In the genomic region with DNA sequence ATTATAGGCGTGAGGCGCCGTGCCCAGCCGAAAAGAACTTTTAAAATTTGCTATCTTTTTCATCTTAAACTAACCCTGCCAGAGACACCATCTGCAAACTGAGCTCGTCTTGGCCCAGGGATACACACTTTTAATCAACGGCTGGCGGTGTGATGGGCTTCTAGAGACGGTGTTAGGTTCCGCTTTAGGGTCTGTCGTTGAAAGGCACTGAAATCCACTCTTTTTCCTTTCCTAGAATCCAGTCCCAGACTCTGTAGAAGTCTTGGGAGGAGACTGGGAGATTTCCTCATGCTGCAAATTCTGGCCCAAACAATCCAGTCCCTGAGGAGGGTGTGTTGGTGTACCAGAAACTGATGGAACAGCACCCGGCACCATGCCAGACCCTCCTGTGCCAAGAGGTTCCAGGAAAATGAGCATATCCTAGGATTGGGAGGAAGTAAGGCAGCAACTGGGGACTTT, we compare ENCODE assay signal across 1 cellular context.
TF ChIP-seq lines count a peak whose summit lies in the region.

No MANE protein-coding gene starts in this region.

TF ChIP-seq in endothelial cell of umbilical vein, 7 proteins besides CTCF, POLR2A, EP300 and RAD21:
- no peak for TF ChIP-seq JUN (IDR thresholded peaks at IDR 0.05; ENCODE audit: borderline replicate concordance, insufficient read depth, insufficient read length, low read depth)
- no peak for TF ChIP-seq MYC (IDR thresholded peaks at IDR 0.05; ENCODE audit: low read depth, low read length)
- TF ChIP-seq FOS (IDR thresholded peaks at IDR 0.05; ENCODE audit: borderline replicate concordance, insufficient read depth, low read length), result no peak
- no peak for TF ChIP-seq GATA2 (IDR thresholded peaks at IDR 0.05; ENCODE audit: insufficient read depth, insufficient read length, low read depth, low read length)
- no peak for TF ChIP-seq POLR2AphosphoS5 (IDR thresholded peaks at IDR 0.05; ENCODE audit: insufficient read depth, low read depth, low read length)
- TF ChIP-seq, protein P1, sequence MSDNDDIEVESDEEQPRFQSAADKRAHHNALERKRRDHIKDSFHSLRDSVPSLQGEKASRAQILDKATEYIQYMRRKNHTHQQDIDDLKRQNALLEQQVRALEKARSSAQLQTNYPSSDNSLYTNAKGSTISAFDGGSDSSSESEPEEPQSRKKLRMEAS (IDR thresholded peaks at IDR 0.05; ENCODE audit: insufficient read depth, insufficient read length), result no peak
- no peak for TF ChIP-seq EZH2 (IDR thresholded peaks at IDR 0.05; ENCODE audit: borderline replicate concordance, low read depth, low read length, severe bottlenecking)
